Comparison of ENCODE assay signal across 8 cellular contexts in genomic region chr2:189698020-189698887, GRCh38. TPM values are rescaled to one million over a fixed set of nuclear protein-coding genes. Genes with fewer than 3 reads are reported as not detected.
DNase-seq lines count a peak whose midpoint lies in the region; ATAC-seq, FAIRE-seq and TF ChIP-seq lines count a peak whose summit lies in the region.

No MANE protein-coding gene starts in this region.

- TF ChIP-seq CTCF in MCF 10A (IDR thresholded peaks at IDR 0.05; ENCODE audit: unreplicated experiment) (peak; percentile 45), stomach (IDR thresholded peaks at IDR 0.05) (peak in 3 of 7 experiments; percentile 21 to 72 (median 31))

- DNase-seq in stimulated activated CD4-positive, alpha-beta T cell treated with anti-CD3 and anti-CD28 coated beads, Interleukin-1b, Interleukin-23, amount 100 ng/mL, for 48 hours = peak; percentile 5
- DNase-seq in stimulated activated CD4-positive, alpha-beta T cell treated with anti-CD3 and anti-CD28 coated beads, Interleukin-4, amount 100 ng/mL, for 1 hour = no peak
- peak; percentile 29 for DNase-seq in RCC 7860 (ENCODE audit: low spot score)
- peak; percentile 54 for DNase-seq in MCF 10A (ENCODE audit: unreplicated experiment)
- DNase-seq in immature natural killer cell = peak; percentile 38 to 53 (median 46)
- peak; percentile 30 for DNase-seq in stomach

- POLR2A ChIA-PET in MCF 10A (lab: Yijun Ruan, JAX) = no interaction called here

- H3K4me1 Mint-ChIP-seq in MCF 10A (ENCODE audit: insufficient read depth, unreplicated experiment) (no peaks in the 10 kb centered on the region), immature natural killer cell (peaks cover 0 to 10% of the 10 kb centered on the region in 2 donors)

- no peaks in the 10 kb centered on the region for H3K9me3 Mint-ChIP-seq in MCF 10A (ENCODE audit: unreplicated experiment)
- H3K9me3 Mint-ChIP-seq in immature natural killer cell = no peaks in the 10 kb centered on the region

- H3K27ac Mint-ChIP-seq in MCF 10A (ENCODE audit: low read depth, unreplicated experiment) (no peak overlapping the region), immature natural killer cell (peak overlapping the region in 4 of 6 donors; percentile 25 to 52 (median 34))

- ATAC-seq in HG03095 (IDR thresholded peaks at IDR 0.05; ENCODE audit: unreplicated experiment) = peak; percentile 61
- no peak for ATAC-seq in GM18873 (IDR thresholded peaks at IDR 0.05; ENCODE audit: low FRiP score, unreplicated experiment)

- FAIRE-seq in RCC 7860 (lab: Jason Lieb, UNC) = peak; percentile 78

- TF ChIP-seq EP300 in stomach (IDR thresholded peaks at IDR 0.05) = no peak

- no peaks in the 10 kb centered on the region for H3K27me3 Mint-ChIP-seq in MCF 10A (ENCODE audit: insufficient read depth, unreplicated experiment)
- no peaks in the 10 kb centered on the region for H3K27me3 Mint-ChIP-seq in immature natural killer cell (ENCODE audit: low read depth in 3 of 3)

- no peak overlapping the region for H3K27ac ChIP-seq in stomach

- no peak overlapping the region for H3K4me3 Mint-ChIP-seq in MCF 10A (ENCODE audit: unreplicated experiment)
- peak overlapping the region in 2 of 5 donors; percentile 46 to 59 for H3K4me3 Mint-ChIP-seq in immature natural killer cell

- H3K4me3 ChIP-seq in stomach = no peak overlapping the region

- peaks cover 0 to 11% (median 4%) of the 10 kb centered on the region in 4 donors for H3K36me3 ChIP-seq in stomach

- no peaks in the 10 kb centered on the region for H3K27me3 ChIP-seq in stomach

- BruUV-seq in MCF 10A (replicated peaks; lab: Mats Ljungman, UMichigan) = no TSS peak

- CTCF ChIA-PET in MCF 10A (lab: Yijun Ruan, JAX) = interaction anchor here (0.5 to 2.2 kb wide), 20 partner anchors 10 to 672 kb away, joined by 3 to 31 read pairs (median 4); partner anchors contain the start of gene ASNSD1

- peaks cover 6% of the 10 kb centered on the region for H3K36me3 Mint-ChIP-seq in MCF 10A (ENCODE audit: insufficient read depth, unreplicated experiment)
- H3K36me3 Mint-ChIP-seq in immature natural killer cell = peaks cover 0 to 3% (median 2%) of the 10 kb centered on the region in 3 donors

- intact Hi-C loops in MCF 10A (cut with micrococcal nuclease) (loop anchor here (1.0 to 2.0 kb wide), 2 partner anchors 23 to 37 kb away; partner anchors contain the start of genes ANKAR and ASNSD1), stomach (cut with DNase I; ENCODE audit: low total_unique reads) (no loop called here)

- no peak for TF ChIP-seq POLR2A in stomach (IDR thresholded peaks at IDR 0.05)

- no peaks in the 10 kb centered on the region for H3K9me3 ChIP-seq in stomach

- peaks cover 0 to 7% (median 0%) of the 10 kb centered on the region in 4 donors for H3K4me1 ChIP-seq in stomach

- 37 to 49% (median 42%) methylated on average over 6 of the region's 6 CpGs for WGBS in stomach, 5 donors

RNA-seq across cellular contexts. Expression of gene ANKAR, which starts 23.8 kb away (rescaled TPM):
- 4.6 and 5.1 TPM in 2 replicates for total RNA-seq in MCF 10A (2022)
- polyA plus RNA-seq in immature natural killer cell = 1 to 10 TPM; 5.7 to 9.2 (median 8.9) TPM
- 10 to 100 TPM in 2 of 5 donors, 1 to 10 TPM in 3; 2.0 to 26.8 (median 8.2) TPM for total RNA-seq in stomach
- polyA plus RNA-seq in stomach = 1 to 10 TPM; 2.1 to 6.6 (median 2.2) TPM

RNA-seq across cellular contexts. Expression of gene ASNSD1, which starts 37.0 kb away (rescaled TPM):
- total RNA-seq in MCF 10A (2022) = 29.8 and 41.4 TPM in 2 replicates
- 10 to 100 TPM; 32.1 to 46.1 (median 33.2) TPM for polyA plus RNA-seq in immature natural killer cell
- total RNA-seq in stomach = 100 to 1,000 TPM in 1 of 5 donors, 10 to 100 TPM in 4; 12.3 to 143 (median 33.3) TPM
- polyA plus RNA-seq in stomach = 10 to 100 TPM; 29.0 to 37.7 (median 37.1) TPM
